ENCODE assay signal across 24 cellular contexts in genomic region chr3:52440671-52441070, GRCh38. TPM values are rescaled to one million over a fixed set of nuclear protein-coding genes. Genes with fewer than 3 reads are reported as not detected.
DNase-seq lines count a peak whose midpoint lies in the region; ATAC-seq and TF ChIP-seq lines count a peak whose summit lies in the region.
"Had no signal": no experiment of that assay in that cellular context is flagged by ENCODE, and none has a peak within 500 bp of the region (broad histone marks: within the 10 kb centered on the region; RNA-seq: fewer than 3 reads in every experiment).

No MANE protein-coding gene starts in this region.

- H3K27ac ChIP-seq in left ventricle myocardium inferior (replicated peaks) (no peak overlapping the region), aorta (ENCODE audit: low read depth in 1 of 2, low read length in 2 of 2) (no peak overlapping the region)
- H3K27ac ChIP-seq: PC-9, RWPE1 had no signal

- H3K27me3 ChIP-seq in left ventricle myocardium inferior (ENCODE audit: low read depth) = no peaks in the 10 kb centered on the region
- H3K27me3 ChIP-seq in aorta (ENCODE audit: control insufficient read depth in 1 of 2, insufficient read depth in 2 of 2, low read length in 1 of 2) = no peaks in the 10 kb centered on the region
- H3K27me3 ChIP-seq: MG63 had no signal

- ATAC-seq in left ventricle myocardium superior (no peak), aorta (ENCODE audit: low FRiP score) (no peak), WTC11 (no peak)
- ATAC-seq in activated naive CD4-positive, alpha-beta T cell treated with anti-CD3 and anti-CD28 coated beads, Interleukin-2, amount 50 U/mL, for 72 hours = no peak
- ATAC-seq: K562 had no signal

- no peak overlapping the region for H3K4me3 Mint-ChIP-seq in WTC11
- H3K4me3 Mint-ChIP-seq: B cell, CD14-positive monocyte had no signal

- H3K4me3 ChIP-seq in left ventricle myocardium inferior (peak overlapping the region; percentile 53), aorta (ENCODE audit: low read length in 2 of 2) (no peak overlapping the region)
- H3K4me3 ChIP-seq: K562, MG63, PC-9 had no signal

- intact Hi-C loops in left ventricle myocardium inferior (cut with micrococcal nuclease) = no loop called here
- intact Hi-C loops in left ventricle myocardium superior (cut with micrococcal nuclease) = no loop called here
- intact Hi-C loops in posterior vena cava (cut with DNase I) = loop anchor here in 1 of 2 donors (10.0 kb wide), 1 partner anchor 436 kb away; no protein-coding TSS in a partner anchor
- intact Hi-C loops in aorta (cut with DNase I) = no loop called here

- H3K9me3 ChIP-seq in left ventricle myocardium inferior (replicated peaks) (no peaks in the 10 kb centered on the region), aorta (ENCODE audit: control insufficient read depth, low read length) (no peaks in the 10 kb centered on the region)
- H3K9me3 ChIP-seq: MG63 had no signal

- peak overlapping the region in 1 of 2 donors; percentile 38 for H3K27ac Mint-ChIP-seq in activated naive CD4-positive, alpha-beta T cell treated with anti-CD3 and anti-CD28 coated beads, Interleukin-2, amount 50 U/mL, for 72 hours
- H3K27ac Mint-ChIP-seq in WTC11 = no peak overlapping the region
- H3K27ac Mint-ChIP-seq: B cell, CD14-positive monocyte had no signal

- H3K4me1 ChIP-seq in left ventricle myocardium inferior (peaks cover 43% of the 10 kb centered on the region), aorta (ENCODE audit: control insufficient read depth in 1 of 2, insufficient read depth in 2 of 2, low read length in 2 of 2) (no peaks in the 10 kb centered on the region)

- H3K4me1 Mint-ChIP-seq in WTC11 = peaks cover 2% of the 10 kb centered on the region; the same call in 1 of the 2 replicates

- H3K36me3 Mint-ChIP-seq in activated naive CD4-positive, alpha-beta T cell treated with anti-CD3 and anti-CD28 coated beads, Interleukin-2, amount 50 U/mL, for 72 hours = no peaks in the 10 kb centered on the region
- no peaks in the 10 kb centered on the region for H3K36me3 Mint-ChIP-seq in WTC11
- H3K36me3 Mint-ChIP-seq: CD14-positive monocyte had no signal

- no peaks in the 10 kb centered on the region for H3K9me3 Mint-ChIP-seq in activated naive CD4-positive, alpha-beta T cell treated with anti-CD3 and anti-CD28 coated beads, Interleukin-2, amount 50 U/mL, for 72 hours
- no peaks in the 10 kb centered on the region for H3K9me3 Mint-ChIP-seq in WTC11
- H3K9me3 Mint-ChIP-seq: CD14-positive monocyte had no signal

- H3K27me3 Mint-ChIP-seq in WTC11 (ENCODE audit: low read depth) = no peaks in the 10 kb centered on the region
- H3K27me3 Mint-ChIP-seq: B cell had no signal

- peaks cover 5% of the 10 kb centered on the region for H3K36me3 ChIP-seq in left ventricle myocardium inferior
- no peaks in the 10 kb centered on the region for H3K36me3 ChIP-seq in aorta (ENCODE audit: control insufficient read depth in 1 of 2, insufficient read depth in 2 of 2, low read length in 1 of 2)
- H3K36me3 ChIP-seq: MG63 had no signal

- CTCF ChIA-PET in WTC11 (lab: Charles Lee) = interaction anchor here (1.5 kb wide), 1 partner anchor 13 kb away, joined by 3 read pairs; no protein-coding TSS in a partner anchor

- POLR2A ChIA-PET in WTC11 (lab: Charles Lee) = no interaction called here

- WGBS in aorta, 2 donors = 94% methylated on average over 14 of the region's 14 CpGs

- no peak for DNase-seq in left ventricle myocardium inferior
- DNase-seq in left ventricle myocardium superior = no peak
- DNase-seq in islet precursor cell = peak; percentile 41
- DNase-seq in posterior vena cava (ENCODE audit: low spot score) = peak; percentile 65
- peak; percentile 32 to 63 for DNase-seq in aorta
- no peak for DNase-seq in activated effector memory CD4-positive, alpha-beta T cell treated with Interleukin-2 at 50 U/mL for 16 hours
- no peak for DNase-seq in activated naive CD4-positive, alpha-beta T cell treated with anti-CD3 and anti-CD28 coated beads, Interleukin-2, amount 50 U/mL, for 72 hours (ENCODE audit: low spot score in 2 of 2)
- no peak for DNase-seq in WTC11 (ENCODE audit: low spot score)
- DNase-seq: DMS53, EL, GF-D8, HCEC 1CT, MG63, NCI-H1417 treated with DMSO at 0.1 percent for 48 hours, NCI-H187 treated with DMSO at 0.1 percent for 48 hours, NCI-H2107, NCI-H510A, PC-9, SIG-M5 had no signal

- no peak for TF ChIP-seq CTCF in left ventricle myocardium inferior (IDR thresholded peaks at IDR 0.05; ENCODE audit: borderline replicate concordance)
- TF ChIP-seq CTCF in WTC11 (IDR thresholded peaks at IDR 0.05) = no peak

TF ChIP-seq in WTC11, 78 proteins besides CTCF, POLR2A, EP300 and RAD21:
- no peak for TF ChIP-seq TEAD1 (CRISPR knock-in tag; IDR thresholded peaks at IDR 0.05)
- TF ChIP-seq SMAD4 (CRISPR knock-in tag; IDR thresholded peaks at IDR 0.05) = no peak
- no peak for TF ChIP-seq FOXP4 (CRISPR knock-in tag; IDR thresholded peaks at IDR 0.05)
- no peak for TF ChIP-seq ZNF425 (CRISPR knock-in tag; conservative IDR thresholded peaks at IDR 0.05)
- TF ChIP-seq NR2C2 (CRISPR knock-in tag; IDR thresholded peaks at IDR 0.05) = no peak
TF ChIP-seq in WTC11: peak in this region for 0.

RNA-seq across cellular contexts. Expression of gene SEMA3G, which starts 4.2 kb away (rescaled TPM):
- total RNA-seq in left ventricle myocardium inferior = 9.2 TPM
- total RNA-seq in left ventricle myocardium superior = 9.1 TPM
- total RNA-seq in posterior vena cava = 10 to 100 TPM; 12.4 to 17.7 TPM
- total RNA-seq in aorta = 10 to 100 TPM; 12.5 to 23.8 TPM
- polyA plus RNA-seq in aorta = under 1 TPM in 1 of 2 donors, not detected in 1; 0.26 TPM
- total RNA-seq in activated naive CD4-positive, alpha-beta T cell treated with anti-CD3 and anti-CD28 coated beads, Interleukin-2, amount 50 U/mL, for 72 hours = under 1 TPM; 0.20 to 0.33 TPM
- 1.6 to 2.5 TPM (median 2.5 TPM) in 3 replicates for total RNA-seq in WTC11 (2021)
- total RNA-seq: LHCN-M2 had no signal
- polyA plus RNA-seq: CD14-positive monocyte, K562 had no signal

RNA-seq across cellular contexts. Expression of gene TNNC1, which starts 13.2 kb away (rescaled TPM):
- total RNA-seq in left ventricle myocardium inferior (8,962 TPM), left ventricle myocardium superior (8,945 TPM), posterior vena cava (1 to 10 TPM; 3.5 to 5.5 TPM), aorta (1 to 10 TPM; 2.6 to 4.7 TPM), WTC11 (2021) (4.3 to 5.7 TPM (median 5.6 TPM) in 3 replicates)
- polyA plus RNA-seq in aorta = 10 to 100 TPM in 1 of 2 donors, 1 to 10 TPM in 1; 3.0 to 20.7 TPM
- total RNA-seq in activated naive CD4-positive, alpha-beta T cell treated with anti-CD3 and anti-CD28 coated beads, Interleukin-2, amount 50 U/mL, for 72 hours = 1 to 10 TPM; 6.6 to 8.4 TPM
- polyA plus RNA-seq: CD14-positive monocyte had no signal

RNA-seq across cellular contexts. Expression of gene NISCH, which starts 14.7 kb away (rescaled TPM):
- total RNA-seq in left ventricle myocardium inferior = 44.3 TPM
- 48.3 TPM for total RNA-seq in left ventricle myocardium superior
- total RNA-seq in posterior vena cava = 10 to 100 TPM; 53.0 to 65.2 TPM
- total RNA-seq in aorta = 100 to 1,000 TPM in 1 of 2 donors, 10 to 100 TPM in 1; 80.9 to 157 TPM
- polyA plus RNA-seq in aorta = 100 to 1,000 TPM in 1 of 2 donors, 10 to 100 TPM in 1; 13.3 to 122 TPM
- 100 to 1,000 TPM in 1 of 2 donors, 10 to 100 TPM in 1; 79.7 to 105 TPM for total RNA-seq in activated naive CD4-positive, alpha-beta T cell treated with anti-CD3 and anti-CD28 coated beads, Interleukin-2, amount 50 U/mL, for 72 hours
- total RNA-seq in WTC11 (2021) = 83.7 to 86.3 TPM (median 85.0 TPM) in 3 replicates

RNA-seq across cellular contexts. Expression of gene PHF7, which starts 30.2 kb away (rescaled TPM):
- total RNA-seq in left ventricle myocardium inferior (16.8 TPM), left ventricle myocardium superior (13.1 TPM), posterior vena cava (1 to 10 TPM; 6.4 to 9.2 TPM), aorta (1 to 10 TPM; 7.7 to 8.0 TPM), WTC11 (2021) (15.4 to 21.1 TPM (median 15.7 TPM) in 3 replicates)
- polyA plus RNA-seq in aorta = 1 to 10 TPM; 7.1 to 8.5 TPM
- total RNA-seq in activated naive CD4-positive, alpha-beta T cell treated with anti-CD3 and anti-CD28 coated beads, Interleukin-2, amount 50 U/mL, for 72 hours = 10 to 100 TPM; 17.2 to 36.0 TPM

RNA-seq across cellular contexts. Expression of gene BAP1, which starts 30.9 kb away (rescaled TPM):
- total RNA-seq in left ventricle myocardium inferior = 54.2 TPM
- 57.9 TPM for total RNA-seq in left ventricle myocardium superior
- total RNA-seq in posterior vena cava = 10 to 100 TPM; 53.0 to 55.1 TPM
- total RNA-seq in aorta = 10 to 100 TPM; 62.7 to 74.4 TPM
- 10 to 100 TPM; 29.4 to 99.6 TPM for polyA plus RNA-seq in aorta
- 100 to 1,000 TPM; 100 to 148 TPM for total RNA-seq in activated naive CD4-positive, alpha-beta T cell treated with anti-CD3 and anti-CD28 coated beads, Interleukin-2, amount 50 U/mL, for 72 hours
- total RNA-seq in WTC11 (2021) = 75.7 to 94.0 TPM (median 81.7 TPM) in 3 replicates

Comparison
In these comparisons a context has a peak if more than half of its experiments do, and no peak if none do; other contexts are left out.
1. DNase-seq: peak in islet precursor cell (single experiment), posterior vena cava (single experiment) and aorta (2 of 2); none in left ventricle myocardium inferior (single experiment), left ventricle myocardium superior (single experiment), activated effector memory CD4-positive, alpha-beta T cell treated with Interleukin-2 at 50 U/mL for 16 hours (single experiment), activated naive CD4-positive, alpha-beta T cell treated with anti-CD3 and anti-CD28 coated beads, Interleukin-2, amount 50 U/mL, for 72 hours (0 of 2) and WTC11 (single experiment).
2. RNA of gene TNNC1, which starts 13.2 kb away (total RNA-seq): 8,962 TPM in left ventricle myocardium inferior (single experiment) and 8,945 TPM in left ventricle myocardium superior (single experiment); 6.6 to 8.4 TPM in activated naive CD4-positive, alpha-beta T cell treated with anti-CD3 and anti-CD28 coated beads, Interleukin-2, amount 50 U/mL, for 72 hours, 4.3 to 5.7 TPM in WTC11, 3.5 to 5.5 TPM in posterior vena cava and 2.6 to 4.7 TPM in aorta; every median in the first group is over 100 times any median in the second.